8 cellular contexts compared by ENCODE assay signal in genomic region chr7:141014523-141015395, GRCh38. TPM values are rescaled to one million over a fixed set of nuclear protein-coding genes. Genes with fewer than 3 reads are reported as not detected.
DNase-seq lines count a peak whose midpoint lies in the region; ATAC-seq and TF ChIP-seq lines count a peak whose summit lies in the region.

TSS of gene MRPS33 (minus strand) at chr7:141014952. CDS start at chr7:141010633, 4,319 bp downstream.

- peak; percentile 76 for TF ChIP-seq CTCF in LNCaP clone FGC (IDR thresholded peaks at IDR 0.05; ENCODE audit: control insufficient read depth, extremely low read depth, insufficient read depth)
- TF ChIP-seq CTCF in RWPE1 (conservative IDR thresholded peaks at IDR 0.05; ENCODE audit: low read depth) = peak; percentile 93
- peak; percentile 32 for TF ChIP-seq CTCF in fibroblast of mammary gland (conservative IDR thresholded peaks at IDR 0.05; ENCODE audit: control insufficient read depth, insufficient read depth, low read depth, low read length)

- H3K4me1 Mint-ChIP-seq in activated T-helper 17 cell treated with anti-CD3 and anti-CD28 coated beads, Interleukin-2, amount 50 U/mL, for 72 hours = peaks cover 20% of the 10 kb centered on the region
- peaks cover 6 to 44% (median 38%) of the 10 kb centered on the region in 4 donors for H3K4me1 Mint-ChIP-seq in naive thymus-derived CD8-positive, alpha-beta T cell

- H3K27me3 Mint-ChIP-seq in activated T-helper 17 cell treated with anti-CD3 and anti-CD28 coated beads, Interleukin-2, amount 50 U/mL, for 72 hours = no peaks in the 10 kb centered on the region
- H3K27me3 Mint-ChIP-seq in naive thymus-derived CD8-positive, alpha-beta T cell = peaks cover 3 to 20% (median 10%) of the 10 kb centered on the region in 5 donors

- CTCF ChIA-PET in RWPE1 (lab: Yijun Ruan, JAX) = interaction anchor here (0.6 kb wide), 2 partner anchors 27 to 341 kb away, joined by 3 read pairs; no protein-coding TSS in a partner anchor

- peaks cover 25% of the 10 kb centered on the region for H3K36me3 Mint-ChIP-seq in activated T-helper 17 cell treated with anti-CD3 and anti-CD28 coated beads, Interleukin-2, amount 50 U/mL, for 72 hours (ENCODE audit: low read depth)
- H3K36me3 Mint-ChIP-seq in naive thymus-derived CD8-positive, alpha-beta T cell = peaks cover 0 to 7% (median 0%) of the 10 kb centered on the region in 3 donors

- peak within 1 kb of the TSS; percentile 70 for H3K4me3 ChIP-seq in LNCaP clone FGC (ENCODE audit: low read depth, low read length)
- H3K4me3 ChIP-seq in fibroblast of mammary gland (ENCODE audit: control insufficient read depth, low read depth, low read length) = peak within 1 kb of the TSS; percentile 87

- peak within 1 kb of the TSS; percentile 96 for H3K4me3 Mint-ChIP-seq in activated T-helper 17 cell treated with anti-CD3 and anti-CD28 coated beads, Interleukin-2, amount 50 U/mL, for 72 hours
- H3K4me3 Mint-ChIP-seq in naive thymus-derived CD8-positive, alpha-beta T cell = peak within 1 kb of the TSS; percentile 91 to 100 (median 98)

- peak within 1 kb of the TSS; percentile 77 for H3K27ac ChIP-seq in RWPE1

- ATAC-seq in activated T-helper 17 cell treated with anti-CD3 and anti-CD28 coated beads, Interleukin-2, amount 50 U/mL, for 72 hours (replicated peaks) = peak; percentile 96
- ATAC-seq in naive thymus-derived CD8-positive, alpha-beta T cell = peak; percentile 94 to 95

- peak within 1 kb of the TSS; percentile 97 for H3K27ac Mint-ChIP-seq in activated T-helper 17 cell treated with anti-CD3 and anti-CD28 coated beads, Interleukin-2, amount 50 U/mL, for 72 hours
- peak within 1 kb of the TSS; percentile 98 to 100 (median 100) for H3K27ac Mint-ChIP-seq in naive thymus-derived CD8-positive, alpha-beta T cell

- H3K9me3 Mint-ChIP-seq in activated T-helper 17 cell treated with anti-CD3 and anti-CD28 coated beads, Interleukin-2, amount 50 U/mL, for 72 hours = no peaks in the 10 kb centered on the region
- H3K9me3 Mint-ChIP-seq in naive thymus-derived CD8-positive, alpha-beta T cell = peaks cover 0 to 6% (median 0%) of the 10 kb centered on the region in 9 donors

- DNase-seq in ELR (ENCODE audit: low read depth) = peak; percentile 96
- peak; percentile 96 for DNase-seq in H4 (ENCODE audit: low spot score)
- DNase-seq in LNCaP clone FGC (ENCODE audit: low read depth) = peak; percentile 91
- peak; percentile 98 for DNase-seq in RWPE1 (ENCODE audit: low spot score)
- DNase-seq in fibroblast of mammary gland (ENCODE audit: low read depth) = peak; percentile 94
- DNase-seq in naive thymus-derived CD8-positive, alpha-beta T cell = peak; percentile 81 to 98 (median 96)
- peak; percentile 88 to 96 (median 93) for DNase-seq in stimulated activated naive CD4-positive, alpha-beta T cell (lab: John Stamatoyannopoulos, UW)

- POLR2A ChIA-PET in RWPE1 (lab: Yijun Ruan, JAX; ENCODE audit: low non-redundant PET) = no interaction called here
- POLR2A ChIA-PET in naive thymus-derived CD8-positive, alpha-beta T cell (lab: Charles Lee) = interaction anchor here (0.6 to 2.9 kb wide), 17 partner anchors 12 to 1784 kb away, joined by 3 to 20 read pairs (median 5); partner anchors contain the start of genes ADCK2, BRAF, LUC7L2 and NDUFB2

RNA-seq across cellular contexts. Expression of gene MRPS33, which starts in this region (rescaled TPM):
- 71.2 and 91.2 TPM in 2 replicates for total RNA-seq in H4 (2014; rRNA removed; shearing (Covaris generic))
- total RNA-seq in activated T-helper 17 cell treated with anti-CD3 and anti-CD28 coated beads, Interleukin-2, amount 50 U/mL, for 72 hours = 10 to 100 TPM; 53.6 to 87.4 TPM
- total RNA-seq in naive thymus-derived CD8-positive, alpha-beta T cell = 10 to 100 TPM; 52.2 to 56.6 TPM
- polyA plus RNA-seq in naive thymus-derived CD8-positive, alpha-beta T cell = 100 to 1,000 TPM in 2 of 3 donors, 10 to 100 TPM in 1; 74.7 to 105 (median 100) TPM

Comparison
In these comparisons a context has a peak if more than half of its experiments do, and no peak if none do; other contexts are left out.
1. Peak in every context shown above with its lines: DNase-seq, ATAC-seq, H3K4me3 ChIP-seq and H3K27ac ChIP-seq.
2. CTCF ChIP-seq: peak in every context shown above with its lines; median percentile 93 in RWPE1; 76 in LNCaP clone FGC; 32 in fibroblast of mammary gland.